21 cellular contexts compared by ENCODE assay signal in genomic region chr5:60526336-60526875, GRCh38.
"Had no signal": no experiment of that assay in that cellular context is flagged by ENCODE, and none has a peak within 500 bp of the region (broad histone marks: within the 10 kb centered on the region; RNA-seq: fewer than 3 reads in every experiment).

No MANE protein-coding gene starts in this region.

- DNase-seq: activated CD4-positive, alpha-beta T cell treated with anti-CD3 and anti-CD28 coated beads for 36 hours; activated CD4-positive, alpha-beta T cell treated with anti-CD3 and anti-CD28 coated beads, Interleukin-2, amount 50 U/mL, for 48 hours; activated CD8-positive, alpha-beta memory T cell treated with anti-CD3 and anti-CD28 coated beads, Interleukin-2, amount 50 U/mL, for 48 hours; activated naive CD4-positive, alpha-beta T cell treated with Interleukin-2 at 50 U/mL for 16 hours; activated naive CD8-positive, alpha-beta T cell treated with anti-CD3 and anti-CD28 coated beads, Interleukin-2, amount 10 ng/mL, durations not matched to agents 7 days and 5 days; activated T-cell treated with anti-CD3 and anti-CD28 coated beads, Interleukin-2, amount 50 U/mL, for 48 hours; amniotic stem cell; cerebellar nuclear complex; effector memory CD8-positive, alpha-beta T cell; lower lobe of right lung; naive B cell; stimulated activated CD4-positive, alpha-beta T cell treated with anti-CD3 and anti-CD28 coated beads, Interleukin-2, amount 100 ng/mL, for 48 hours; stimulated activated CD8-positive, alpha-beta memory T cell treated with anti-CD3 and anti-CD28 coated beads, Interleukin-4, amount 100 ng/mL, for 48 hours; stimulated activated naive B cell treated with anti-CD40 and anti-IgM and Interleukin-4, amounts not matched to agents 10 μg/mL and 1 μg/mL and 100 μg/mL, for 72 hours; T-helper 9 cell; testis had no signal

- H3K27ac Mint-ChIP-seq: activated CD4-positive, alpha-beta T cell treated with anti-CD3 and anti-CD28 coated beads for 36 hours; activated naive CD8-positive, alpha-beta T cell treated with anti-CD3 and anti-CD28 coated beads, Interleukin-2, amount 10 ng/mL, durations not matched to agents 7 days and 5 days; effector memory CD8-positive, alpha-beta T cell; neural progenitor cell; stimulated activated naive B cell treated with anti-CD40 and anti-IgM and Interleukin-4, amounts not matched to agents 10 μg/mL and 1 μg/mL and 100 μg/mL, for 72 hours; type B pancreatic cell had no signal

- H3K27ac ChIP-seq: esophagus muscularis mucosa, lower lobe of right lung, neural progenitor cell, prostate gland, testis, vagina had no signal

- H3K9me3 Mint-ChIP-seq: activated naive CD8-positive, alpha-beta T cell treated with anti-CD3 and anti-CD28 coated beads, Interleukin-2, amount 10 ng/mL, durations not matched to agents 7 days and 5 days; effector memory CD8-positive, alpha-beta T cell; neural progenitor cell; stimulated activated naive B cell treated with anti-CD40 and anti-IgM and Interleukin-4, amounts not matched to agents 10 μg/mL and 1 μg/mL and 100 μg/mL, for 72 hours; type B pancreatic cell had no signal

- H3K27me3 Mint-ChIP-seq: effector memory CD8-positive, alpha-beta T cell; naive B cell; stimulated activated naive B cell treated with anti-CD40 and anti-IgM and Interleukin-4, amounts not matched to agents 10 μg/mL and 1 μg/mL and 100 μg/mL, for 72 hours; type B pancreatic cell had no signal

- H3K4me3 ChIP-seq: esophagus muscularis mucosa, lower lobe of right lung, neural progenitor cell, prostate gland, testis, vagina had no signal

- ATAC-seq: activated CD4-positive, alpha-beta T cell treated with anti-CD3 and anti-CD28 coated beads for 36 hours; effector memory CD8-positive, alpha-beta T cell; lower lobe of right lung; stimulated activated naive B cell treated with anti-CD40 and anti-IgM and Interleukin-4, amounts not matched to agents 10 μg/mL and 1 μg/mL and 100 μg/mL, for 72 hours had no signal

- H3K36me3 Mint-ChIP-seq: activated naive CD8-positive, alpha-beta T cell treated with anti-CD3 and anti-CD28 coated beads, Interleukin-2, amount 10 ng/mL, durations not matched to agents 7 days and 5 days; naive B cell; neural progenitor cell; stimulated activated naive B cell treated with anti-CD40 and anti-IgM and Interleukin-4, amounts not matched to agents 10 μg/mL and 1 μg/mL and 100 μg/mL, for 72 hours; type B pancreatic cell had no signal

- H3K4me3 Mint-ChIP-seq: activated CD4-positive, alpha-beta T cell treated with anti-CD3 and anti-CD28 coated beads for 36 hours; activated naive CD8-positive, alpha-beta T cell treated with anti-CD3 and anti-CD28 coated beads, Interleukin-2, amount 10 ng/mL, durations not matched to agents 7 days and 5 days; effector memory CD8-positive, alpha-beta T cell; neural progenitor cell; stimulated activated naive B cell treated with anti-CD40 and anti-IgM and Interleukin-4, amounts not matched to agents 10 μg/mL and 1 μg/mL and 100 μg/mL, for 72 hours; type B pancreatic cell had no signal
